8 cellular contexts compared by ENCODE assay signal in the genomic region with DNA sequence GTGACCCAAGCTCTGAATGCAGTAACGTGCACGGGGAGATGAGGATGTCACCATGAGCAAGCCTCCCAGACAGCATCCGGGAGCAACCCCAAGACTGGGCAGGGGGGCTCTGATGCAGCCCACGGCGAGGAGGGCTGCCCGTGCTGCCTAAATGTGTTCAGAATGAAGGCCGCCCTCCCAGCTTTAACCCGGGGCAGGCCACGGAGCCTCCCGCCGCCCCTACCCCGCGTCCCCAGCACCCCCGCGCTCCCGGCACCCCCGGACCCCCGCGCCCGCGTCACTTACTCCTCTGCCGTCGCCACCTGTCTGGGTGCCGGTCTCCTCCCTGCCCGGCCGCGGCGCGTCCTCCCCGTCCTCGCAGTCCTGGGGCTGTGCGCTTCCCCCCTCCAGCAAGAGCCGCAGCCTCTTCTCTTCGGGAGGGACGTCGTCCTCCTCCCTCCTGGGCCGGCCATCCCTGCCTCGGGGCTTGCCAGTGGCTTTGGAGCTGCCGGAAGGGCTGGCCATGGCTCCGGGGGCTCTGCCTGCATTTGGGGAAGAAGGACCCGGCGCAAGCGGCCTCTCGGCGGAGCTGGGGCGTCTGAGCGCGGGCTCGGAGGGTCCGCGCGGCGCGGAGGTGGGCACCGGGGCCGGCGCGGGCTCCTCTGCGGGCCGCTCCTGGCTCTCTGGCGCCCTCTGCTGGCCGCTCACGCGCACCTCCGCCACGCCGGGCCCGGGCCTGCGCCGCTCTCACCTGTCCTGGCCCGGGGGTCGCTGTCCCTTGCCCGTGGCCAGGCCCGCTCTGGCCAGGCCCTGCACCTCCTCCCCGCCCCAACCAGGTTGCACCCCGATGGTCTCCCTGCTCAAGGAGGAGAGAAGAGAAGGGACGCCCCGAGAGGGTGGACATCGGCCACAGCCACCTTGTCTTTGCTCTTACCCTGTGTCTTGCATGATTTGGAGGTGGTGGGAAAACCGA. TPM values are rescaled to one million over a fixed set of nuclear protein-coding genes. Genes with fewer than 3 reads are reported as not detected.
DNase-seq lines count a peak whose midpoint lies in the region; ATAC-seq, FAIRE-seq and TF ChIP-seq lines count a peak whose summit lies in the region.
"Not testable (repeated sequence)": the region's sequence is repeated elsewhere in the genome, so short reads cannot be mapped to it uniquely, and the experiment has no call there.

No MANE protein-coding gene starts in this region.

- not testable (repeated sequence) for H3K9ac ChIP-seq in HCT116 (ENCODE audit: low read length); GM12878 (ENCODE audit: control insufficient read depth, insufficient read depth, low read length)

- not testable (repeated sequence) for TF ChIP-seq POLR2A in HCT116 (IDR thresholded peaks at IDR 0.05; ENCODE audit: borderline replicate concordance, extremely low read depth, insufficient read depth, insufficient read length); GM12878 (IDR thresholded peaks at IDR 0.05; ENCODE audit: low read depth, low read length)

- in situ Hi-C loops in GM12878 (cut with MboI): not testable (repeated sequence)

- H3K4me1 ChIP-seq in CD4-positive, CD25-positive, alpha-beta regulatory T cell (ENCODE audit: control insufficient read depth, insufficient read depth, low read length, poor library complexity, severe bottlenecking); HCT116 (ENCODE audit: control insufficient read depth in 1 of 2, insufficient read depth in 2 of 2, low read length in 2 of 2); GM12878 (ENCODE audit: control insufficient read depth, insufficient read depth, low read length); heart right ventricle; neuron (ENCODE audit: insufficient read depth, low read length): not testable (repeated sequence)

- peak overlapping the region; percentile 69 for H3K4me2 ChIP-seq in HCT116 (ENCODE audit: low read length)
- peak overlapping the region; percentile 79; the same call in 1 of the 2 replicates for H3K4me2 ChIP-seq in GM12878 (ENCODE audit: control insufficient read depth, insufficient read depth)

- WGBS in GM12878 (ENCODE audit: insufficient coverage, insufficient replicate concordance, low lambda C conversion rate, missing lambda C conversion rate): 1% methylated on average over 57 of the region's 80 CpGs
- WGBS in heart right ventricle, 2 donors: 3 to 4% methylated on average over 69 to 79 of the region's 80 CpGs

- not testable (repeated sequence) for H4K20me1 ChIP-seq in HCT116 (ENCODE audit: insufficient read depth); GM12878 (ENCODE audit: control insufficient read depth, insufficient read depth)

- H3K36me3 Mint-ChIP-seq in CD4-positive, CD25-positive, alpha-beta regulatory T cell: not testable (repeated sequence)

- not testable (repeated sequence) for TF ChIP-seq EP300 in GM12878 (IDR thresholded peaks at IDR 0.05; ENCODE audit: borderline replicate concordance in 1 of 2, control insufficient read depth in 1 of 2, low read depth in 2 of 2, low read length in 2 of 2)

- H3K27me3 Mint-ChIP-seq in CD4-positive, CD25-positive, alpha-beta regulatory T cell: peaks cover 10% of the 10 kb centered on the region

- peak overlapping the region in 3 of 4 donors; percentile 73 to 79 (median 73) for H3K4me3 Mint-ChIP-seq in CD4-positive, CD25-positive, alpha-beta regulatory T cell

- H3K27me3 ChIP-seq in CD4-positive, CD25-positive, alpha-beta regulatory T cell (ENCODE audit: control insufficient read depth, insufficient read depth, low read length); HCT116 (ENCODE audit: insufficient read depth, low read length); GM12878 (replicated peaks in 1 of 2; ENCODE audit: control insufficient read depth in 2 of 2, insufficient read depth in 2 of 2, low read length in 1 of 2); neuron (ENCODE audit: insufficient read depth, low read length): not testable (repeated sequence)
- H3K27me3 ChIP-seq in heart right ventricle: peaks cover 0 to 18% (median 8%) of the 10 kb centered on the region in 7 donors

- TF ChIP-seq CTCF in HCT116 (IDR thresholded peaks at IDR 0.05 in 2 of 3, conservative IDR thresholded peaks at IDR 0.05 in 1 of 3; ENCODE audit: borderline replicate concordance in 1 of 3, insufficient read depth in 1 of 3, low read depth in 2 of 3, low read length in 2 of 3) (peak; percentile 27 to 58 (median 56); a peak in 5 of 6 replicates), GM12878 (IDR thresholded peaks at IDR 0.05 in 2 of 3, conservative IDR thresholded peaks at IDR 0.05 in 1 of 3; ENCODE audit: control insufficient read depth in 2 of 3, extremely low read depth in 1 of 3, insufficient read depth in 1 of 3, low read depth in 3 of 3, low read length in 3 of 3) (peak; percentile 48 to 62 (median 53); a peak in 5 of 6 replicates), heart right ventricle (IDR thresholded peaks at IDR 0.05) (peak; percentile 66 to 95 (median 77))

- intact Hi-C loops in HCT116 (cut with micrococcal nuclease); heart right ventricle (cut with DNase I): not testable (repeated sequence)
- intact Hi-C loops in GM12878 (cut with micrococcal nuclease; ENCODE audit: unreplicated experiment): loop anchor here (5.0 kb wide), 1 partner anchor 56 kb away; a partner anchor contains a TSS

- not testable (repeated sequence) for H3K27ac ChIP-seq in CD4-positive, CD25-positive, alpha-beta regulatory T cell (ENCODE audit: insufficient read depth, low read length, poor library complexity, severe bottlenecking); HCT116 (ENCODE audit: low read depth, low read length); GM12878 (ENCODE audit: control insufficient read depth, insufficient read depth); heart right ventricle

- H3K9me3 Mint-ChIP-seq in CD4-positive, CD25-positive, alpha-beta regulatory T cell: not testable (repeated sequence)

- H2AFZ ChIP-seq in HCT116 (ENCODE audit: low read depth, low read length, poor library complexity, severe bottlenecking): not testable (repeated sequence)
- H2AFZ ChIP-seq in GM12878 (ENCODE audit: control insufficient read depth, low read depth, low read length): peak overlapping the region; percentile 55
- peak overlapping the region; percentile 92 for H2AFZ ChIP-seq in neuron (ENCODE audit: low read depth, low read length)

- CTCF ChIA-PET in HCT116 (lab: Charles Lee); GM12878 (lab: Yijun Ruan, JAX): not testable (repeated sequence)

- not testable (repeated sequence) for H3K79me2 ChIP-seq in HCT116 (ENCODE audit: insufficient read depth, low read length); GM12878 (ENCODE audit: control insufficient read depth, insufficient read depth, low read length)

- peak in 1 of 2 donors; percentile 42 for ATAC-seq in CD4-positive, CD25-positive, alpha-beta regulatory T cell (ENCODE audit: low read depth in 2 of 2)
- ATAC-seq in HCT116 (peak; percentile 98), GM12878 (peak; percentile 57), heart right ventricle (peak in 1 of 8 donors; percentile 33)

- not testable (repeated sequence) for H3K9me2 ChIP-seq in HCT116 (ENCODE audit: insufficient read depth)

- peak; percentile 36 to 61 (median 48) for DNase-seq in CD4-positive, CD25-positive, alpha-beta regulatory T cell
- not testable (repeated sequence) for DNase-seq in HCT116 (ENCODE audit: low read depth, low spot score); GM12878 (ENCODE audit: low read depth, low spot score)
- DNase-seq in NCI-H345 treated with DMSO at 0.1 percent for 48 hours (lab: John Stamatoyannopoulos, UW; ENCODE audit: unreplicated experiment) (peak; percentile 23), heart right ventricle (peak; percentile 16 to 61)
- DNase-seq in activated CD4-positive, alpha-beta T cell treated with anti-CD3 and anti-CD28 coated beads for 24 hours (ENCODE audit: low read depth in 2 of 2): peak; percentile 55 to 64
- DNase-seq in stimulated activated CD8-positive, alpha-beta memory T cell treated with anti-CD3 and anti-CD28 coated beads, Interleukin-4, amount 100 ng/mL, for 1 hour (ENCODE audit: low read depth in 2 of 2, low spot score in 1 of 2): peak; percentile 34 to 46

- RAD21 ChIA-PET in HCT116 (lab: Charles Lee; ENCODE audit: low non-redundant PET in 1 of 2, low total read pairs in 2 of 2, uncharacterized antibody in 2 of 2, unreplicated experiment in 2 of 2); GM12878 (lab: Charles Lee; ENCODE audit: unreplicated experiment): not testable (repeated sequence)

- peak; percentile 47 for TF ChIP-seq RAD21 in HCT116 (IDR thresholded peaks at IDR 0.05; ENCODE audit: low read depth)
- peak; percentile 42; the same call in 1 of the 2 replicates for TF ChIP-seq RAD21 in GM12878 (IDR thresholded peaks at IDR 0.05; ENCODE audit: insufficient read depth, low read depth, low read length)

- H3K9me3 ChIP-seq in CD4-positive, CD25-positive, alpha-beta regulatory T cell (ENCODE audit: control insufficient read depth in 2 of 2, low read length in 2 of 2); HCT116 (ENCODE audit: control insufficient read depth in 1 of 2, insufficient read depth in 1 of 2, low read depth in 1 of 2, low read length in 2 of 2); GM12878 (replicated peaks; ENCODE audit: control insufficient read depth, insufficient read depth, low read length); heart right ventricle; neuron (ENCODE audit: low read length): not testable (repeated sequence)

- not testable (repeated sequence) for H3K4me3 ChIP-seq in CD4-positive, CD25-positive, alpha-beta regulatory T cell (ENCODE audit: low read depth, low read length); GM12878
- H3K4me3 ChIP-seq in HCT116 (replicated peaks in 1 of 2; ENCODE audit: low read depth in 1 of 2, low read length in 2 of 2) (peak overlapping the region; percentile 28 to 44; a peak in 3 of 4 replicates), heart right ventricle (peak overlapping the region; percentile 21 to 62 (median 50)), neuron (ENCODE audit: low read length) (peak overlapping the region; percentile 52)

- not testable (repeated sequence) for FAIRE-seq in GM12878 (lab: Jason Lieb, UNC)

- POLR2A ChIA-PET in HCT116 (lab: Charles Lee); GM12878 (lab: Charles Lee): not testable (repeated sequence)

- not testable (repeated sequence) for H3K27ac Mint-ChIP-seq in CD4-positive, CD25-positive, alpha-beta regulatory T cell

- H3K36me3 ChIP-seq in CD4-positive, CD25-positive, alpha-beta regulatory T cell (ENCODE audit: control insufficient read depth, insufficient read depth, low read length); HCT116 (ENCODE audit: control insufficient read depth in 1 of 2, insufficient read depth in 2 of 2, low read length in 2 of 2); GM12878 (ENCODE audit: control insufficient read depth in 2 of 2, insufficient read depth in 2 of 2, low read length in 1 of 2); heart right ventricle; neuron (ENCODE audit: insufficient read depth, low read length): not testable (repeated sequence)

- H3K4me1 Mint-ChIP-seq in CD4-positive, CD25-positive, alpha-beta regulatory T cell: peaks cover 0 to 11% (median 4%) of the 10 kb centered on the region in 4 donors

- BruUV-seq in HCT116 (replicated peaks; lab: Mats Ljungman, UMichigan); GM12878 (replicated peaks; lab: Mats Ljungman, UMichigan): not testable (repeated sequence)

- SMC1A ChIA-PET in GM12878 (lab: Charles Lee; ENCODE audit: uncharacterized antibody, unreplicated experiment): not testable (repeated sequence)

RNA-seq across cellular contexts. Expression of a gene that starts 55.9 kb away (rescaled TPM):
- 15.8 TPM for total RNA-seq in CD4-positive, CD25-positive, alpha-beta regulatory T cell
- 10 to 100 TPM; 33.2 to 43.6 (median 34.5) TPM for polyA plus RNA-seq in CD4-positive, CD25-positive, alpha-beta regulatory T cell
- total RNA-seq in HCT116 (2021; ENCODE audit: unreplicated experiment) (282 TPM), GM12878 (2014; rRNA removed) (40.0 and 42.3 TPM in 2 replicates), GM12878 (2014; rRNA removed; fragmentation: Illumina TruSeq; extraction: Trizol) (59.7 and 60.2 TPM in 2 replicates), GM12878 (2021) (64.5 and 64.6 TPM in 2 replicates), heart right ventricle (10 to 100 TPM in 5 of 10 donors, 1 to 10 TPM in 5; 4.0 to 26.4 (median 10.5) TPM)
- polyA plus RNA-seq in HCT116 (2012): 476 and 506 TPM in 2 replicates
- 36.8 and 42.6 TPM in 2 replicates for total RNA-seq in GM12878 (2013; cell fraction: nucleolus; rRNA removed)
- polyA plus RNA-seq in GM12878 (2011; ENCODE audit: low read depth): 54.3 TPM
- polyA plus RNA-seq in GM12878 (2011; rRNA removed) (33.1 and 48.6 TPM in 2 replicates), GM12878 (2014; fragmentation: Illumina TruSeq; extraction: Trizol) (105 and 130 TPM in 2 replicates), GM12878 (2014; fragmentation: Nextera tagmentation; extraction: Ambion mirVana) (10 to 100 TPM; 86.4 to 89.5 TPM), GM12878 (2014; rRNA removed) (47.8 and 52.7 TPM in 2 replicates), GM12878 (2016; fragmentation: Nextera tagmentation; extraction: Ambion mirVana) (10 to 100 TPM; 70.3 to 76.5 TPM), heart right ventricle (10 to 100 TPM; 22.9 to 25.7 TPM)
- polyA plus RNA-seq in GM12878 (2011; cell fraction: cytosol; rRNA removed): 23.8 and 29.0 TPM in 2 replicates
- 50.8 and 55.3 TPM in 2 replicates for polyA plus RNA-seq in GM12878 (2011; cell fraction: nucleus; rRNA removed)
- polyA plus RNA-seq in GM12878 (2012): 57.3 and 65.2 TPM in 2 replicates
- 32.9 and 37.7 TPM in 2 replicates for polyA minus RNA-seq in GM12878 (2011; rRNA and poly(A)+ RNA removed)
- 10.0 and 15.6 TPM in 2 replicates for polyA minus RNA-seq in GM12878 (2011; cell fraction: cytosol; rRNA and poly(A)+ RNA removed)
- 15.7 and 21.2 TPM in 2 replicates for polyA minus RNA-seq in GM12878 (2011; cell fraction: nucleus; rRNA and poly(A)+ RNA removed)
